In the genomic region with DNA sequence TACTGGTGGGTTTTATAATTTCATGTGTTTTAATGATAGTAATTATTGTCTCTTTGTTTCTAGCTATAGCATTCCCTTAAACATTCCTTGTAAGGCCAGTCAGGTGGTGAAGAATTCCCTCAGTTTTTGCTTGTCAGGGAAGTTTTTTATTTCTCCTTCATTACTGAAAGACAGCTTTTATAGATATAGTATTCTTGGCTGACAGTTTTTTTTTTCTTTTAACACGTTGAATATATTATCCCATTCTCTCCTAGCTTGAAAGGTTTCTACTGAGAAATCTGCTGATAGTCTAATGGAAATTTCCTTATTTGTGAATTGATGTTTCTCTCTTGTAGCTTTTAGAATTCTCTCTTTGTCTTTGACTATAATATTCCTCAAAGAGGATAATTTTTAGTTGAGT, we compare ENCODE assay signal across 37 cellular contexts.
"Had no signal": no experiment of that assay in that cellular context is flagged by ENCODE, and none has a peak within 500 bp of the region (broad histone marks: within the 10 kb centered on the region; RNA-seq: fewer than 3 reads in every experiment).

No MANE protein-coding gene starts in this region.

- H3K27ac ChIP-seq: adrenal gland, ascending aorta, body of pancreas, brain microvascular endothelial cell, breast epithelium, cardiac muscle cell had no signal

- H3K9me3 ChIP-seq: body of pancreas had no signal

- ATAC-seq: activated naive CD4-positive, alpha-beta T cell treated with anti-CD3 and anti-CD28 coated beads, Interleukin-2, amount 50 U/mL, for 72 hours; activated naive CD8-positive, alpha-beta T cell treated with anti-CD3 and anti-CD28 coated beads, Interleukin-2, amount 50 U/mL, for 24 hours; activated T-cell treated with anti-CD3 and anti-CD28 coated beads, Interleukin-2, amount 50 U/mL, for 4 hours; activated T-cell treated with anti-CD3 and anti-CD28 coated beads, Interleukin-2, amount 50 U/mL, for 72 hours; activated T-helper 17 cell treated with anti-CD3 and anti-CD28 coated beads, Interleukin-2, amount 50 U/mL, for 72 hours; body of pancreas had no signal

- H3K4me1 Mint-ChIP-seq: activated naive CD8-positive, alpha-beta T cell treated with anti-CD3 and anti-CD28 coated beads for 36 hours; activated naive CD8-positive, alpha-beta T cell treated with anti-CD3 and anti-CD28 coated beads, Interleukin-2, amount 50 U/mL, for 24 hours; brain; central memory CD8-positive, alpha-beta T cell had no signal

- H3K27ac Mint-ChIP-seq: activated naive CD4-positive, alpha-beta T cell treated with anti-CD3 and anti-CD28 coated beads for 36 hours; activated naive CD4-positive, alpha-beta T cell treated with anti-CD3 and anti-CD28 coated beads, Interleukin-2, amount 10 ng/mL, durations not matched to agents 7 days and 5 days; activated naive CD4-positive, alpha-beta T cell treated with anti-CD3 and anti-CD28 coated beads, Interleukin-2, amount 50 U/mL, for 24 hours; activated naive CD4-positive, alpha-beta T cell treated with anti-CD3 and anti-CD28 coated beads, Interleukin-2, amount 50 U/mL, for 72 hours; activated naive CD8-positive, alpha-beta T cell; activated naive CD8-positive, alpha-beta T cell treated with anti-CD3 and anti-CD28 coated beads for 36 hours; activated naive CD8-positive, alpha-beta T cell treated with anti-CD3 and anti-CD28 coated beads, Interleukin-2, amount 10 ng/mL, durations not matched to agents 7 days and 5 days; activated naive CD8-positive, alpha-beta T cell treated with anti-CD3 and anti-CD28 coated beads, Interleukin-2, amount 50 U/mL, for 24 hours; activated T-cell treated with anti-CD3 and anti-CD28 coated beads, Interleukin-2, amount 50 U/mL, for 24 hours; activated T-cell treated with anti-CD3 and anti-CD28 coated beads, Interleukin-2, amount 50 U/mL, for 72 hours; activated T-helper 1 cell treated with anti-CD3 and anti-CD28 coated beads, Interleukin-12 subunit alpha, Interleukin-12 subunit beta, Interleukin-2, Interleukin-4 antibody, amounts not matched to agents 30 ng/mL and 10 ng/mL and 1 ng/mL, durations not matched to agents 14 hours and 24 hours and 36 hours; activated T-helper 17 cell treated with anti-CD3 and anti-CD28 coated beads, Interleukin-2, amount 50 U/mL, for 72 hours; activated T-helper 2 cell treated with anti-CD3 and anti-CD28 coated beads, Interferon-gamma antibody, Interleukin-2, Interleukin-4, amounts not matched to agents 10 μg/mL and 5 μg/mL and 100 μg/mL, durations not matched to agents 14 hours and 24 hours and 36 hours; brain had no signal

- H3K27me3 Mint-ChIP-seq: activated naive CD8-positive, alpha-beta T cell; activated naive CD8-positive, alpha-beta T cell treated with anti-CD3 and anti-CD28 coated beads for 36 hours; activated T-cell treated with anti-CD3 and anti-CD28 coated beads, Interleukin-2, amount 50 U/mL, for 24 hours had no signal

- H3K4me3 ChIP-seq: adrenal gland, ascending aorta, body of pancreas, breast epithelium, cardiac muscle cell had no signal

- H3K4me3 Mint-ChIP-seq: activated naive CD4-positive, alpha-beta T cell treated with anti-CD3 and anti-CD28 coated beads for 36 hours; activated naive CD4-positive, alpha-beta T cell treated with anti-CD3 and anti-CD28 coated beads, Interleukin-2, amount 10 ng/mL, durations not matched to agents 7 days and 5 days; activated naive CD4-positive, alpha-beta T cell treated with anti-CD3 and anti-CD28 coated beads, Interleukin-2, amount 50 U/mL, for 24 hours; activated naive CD8-positive, alpha-beta T cell; activated naive CD8-positive, alpha-beta T cell treated with anti-CD3 and anti-CD28 coated beads for 36 hours; activated naive CD8-positive, alpha-beta T cell treated with anti-CD3 and anti-CD28 coated beads, Interleukin-2, amount 10 ng/mL, durations not matched to agents 7 days and 5 days; activated naive CD8-positive, alpha-beta T cell treated with anti-CD3 and anti-CD28 coated beads, Interleukin-2, amount 50 U/mL, for 24 hours; activated T-cell treated with anti-CD3 and anti-CD28 coated beads, Interleukin-2, amount 50 U/mL, for 24 hours; activated T-cell treated with anti-CD3 and anti-CD28 coated beads, Interleukin-2, amount 50 U/mL, for 4 hours; activated T-cell treated with anti-CD3 and anti-CD28 coated beads, Interleukin-2, amount 50 U/mL, for 72 hours; activated T-helper 1 cell treated with anti-CD3 and anti-CD28 coated beads, Interleukin-12 subunit alpha, Interleukin-12 subunit beta, Interleukin-2, Interleukin-4 antibody, amounts not matched to agents 30 ng/mL and 10 ng/mL and 1 ng/mL, durations not matched to agents 14 hours and 24 hours and 36 hours; activated T-helper 17 cell treated with anti-CD3 and anti-CD28 coated beads, Interleukin-2, amount 50 U/mL, for 72 hours; brain; central memory CD8-positive, alpha-beta T cell had no signal

- H3K4me1 ChIP-seq: adrenal gland, ascending aorta, breast epithelium had no signal

- DNase-seq: activated effector memory CD4-positive, alpha-beta T cell treated with anti-CD3 and anti-CD28 coated beads, Interleukin-2, amount 50 U/mL, for 16 hours; activated effector memory CD4-positive, alpha-beta T cell treated with Interleukin-2 at 50 U/mL for 16 hours; activated gamma-delta T cell; activated gamma-delta T cell treated with Interleukin-2 at 50 U/mL for 16 hours; activated naive CD4-positive, alpha-beta T cell; activated naive CD4-positive, alpha-beta T cell treated with anti-CD3 and anti-CD28 coated beads for 36 hours; activated naive CD4-positive, alpha-beta T cell treated with anti-CD3 and anti-CD28 coated beads, Interleukin-2, amount 10 ng/mL, durations not matched to agents 7 days and 5 days; activated naive CD4-positive, alpha-beta T cell treated with anti-CD3 and anti-CD28 coated beads, Interleukin-2, amount 50 U/mL, for 16 hours; activated naive CD4-positive, alpha-beta T cell treated with Interleukin-2 at 50 U/mL for 16 hours; activated naive CD8-positive, alpha-beta T cell treated with anti-CD3 and anti-CD28 coated beads for 36 hours; activated naive CD8-positive, alpha-beta T cell treated with anti-CD3 and anti-CD28 coated beads, Interleukin-2, amount 10 ng/mL, durations not matched to agents 7 days and 5 days; activated naive CD8-positive, alpha-beta T cell treated with anti-CD3 and anti-CD28 coated beads, Interleukin-2, amount 50 U/mL, for 24 hours; activated T-cell treated with anti-CD3 and anti-CD28 coated beads, Interleukin-2, amount 50 U/mL, for 24 hours; activated T-cell treated with anti-CD3 and anti-CD28 coated beads, Interleukin-2, amount 50 U/mL, for 4 hours; activated T-cell treated with anti-CD3 and anti-CD28 coated beads, Interleukin-2, amount 50 U/mL, for 48 hours; activated T-cell treated with anti-CD3 and anti-CD28 coated beads, Interleukin-2, amount 50 U/mL, for 72 hours; adrenal gland; amniotic stem cell; amygdala; anterior cingulate cortex; aorta; body of pancreas; brain microvascular endothelial cell; caudate nucleus; central memory CD4-positive, alpha-beta T cell; cerebellar nuclear complex had no signal

- H3K36me3 ChIP-seq: adrenal gland, ascending aorta, brain microvascular endothelial cell, breast epithelium, cardiac muscle cell had no signal
